ENCODE assay signal across 12 cellular contexts in the genomic region with DNA sequence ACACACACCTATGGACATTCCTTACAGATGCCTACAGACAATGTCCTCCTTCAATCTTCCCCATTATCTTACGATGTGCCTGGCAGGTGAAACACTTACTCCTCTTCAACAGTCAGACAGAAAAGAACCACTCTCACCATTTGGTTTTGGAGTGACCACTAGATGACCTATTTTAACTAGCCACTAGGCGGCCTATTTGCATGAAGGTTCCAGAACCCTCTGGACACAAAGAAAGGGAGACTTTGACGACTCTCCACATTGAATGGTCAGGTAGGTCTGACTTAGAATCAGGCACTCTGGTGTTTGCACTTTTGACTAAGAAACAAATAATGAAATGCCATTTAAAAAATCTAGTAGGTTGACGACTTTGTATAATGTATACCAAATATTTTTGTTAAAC. TPM values are rescaled to one million over a fixed set of nuclear protein-coding genes. Genes with fewer than 3 reads are reported as not detected.
A peak's percentile ranks its signal among the peaks of the same experiment; 100 is the strongest.
DNase-seq lines count a peak whose midpoint lies in the region; ATAC-seq, FAIRE-seq and TF ChIP-seq lines count a peak whose summit lies in the region.
"Had no signal": no experiment of that assay in that cellular context is flagged by ENCODE, and none has a peak within 500 bp of the region (broad histone marks: within the 10 kb centered on the region; RNA-seq: fewer than 3 reads in every experiment).

No MANE protein-coding gene starts in this region.

- no peaks in the 10 kb centered on the region for H3K79me2 ChIP-seq in astrocyte (ENCODE audit: insufficient read depth, low read length)

- in situ Hi-C loops in gastrocnemius medialis (cut with MboI; ENCODE audit: low sequenced_read_pairs in 4 of 4), result no loop called here

- ATAC-seq in gastrocnemius medialis, result no peak

- no peaks in the 10 kb centered on the region for H3K9me3 Mint-ChIP-seq in astrocyte (ENCODE audit: unreplicated experiment)
- H3K9me3 Mint-ChIP-seq: activated CD4-positive, alpha-beta T cell treated with anti-CD3 and anti-CD28 coated beads, Interleukin-2, amount 10 ng/mL, durations not matched to agents 24 days and 14 days; activated naive CD8-positive, alpha-beta T cell treated with anti-CD3 and anti-CD28 coated beads for 36 hours had no signal

- H3K36me3 ChIP-seq in astrocyte (ENCODE audit: insufficient read depth, low read length), result no peaks in the 10 kb centered on the region
- no peaks in the 10 kb centered on the region for H3K36me3 ChIP-seq in gastrocnemius medialis
- H3K36me3 ChIP-seq in esophagus muscularis mucosa, result no peaks in the 10 kb centered on the region

- H2AFZ ChIP-seq in astrocyte (ENCODE audit: low read depth, low read length), result no peak overlapping the region

- WGBS in esophagus muscularis mucosa, result 74% methylated on average over 4 of the region's 4 CpGs

- 0 out of 2 replicates have a peak overlapping the region, but pooled peaks have one; percentile 18 for H3K27ac ChIP-seq in HL-60 (replicated peaks)
- no peak overlapping the region for H3K27ac ChIP-seq in astrocyte (ENCODE audit: low read depth, low read length)
- H3K27ac ChIP-seq in gastrocnemius medialis, result no peak overlapping the region
- no peak overlapping the region for H3K27ac ChIP-seq in esophagus muscularis mucosa (replicated peaks in 1 of 4)

- intact Hi-C loops in gastrocnemius medialis (cut with DNase I; ENCODE audit: low total_unique reads) (no loop called here), esophagus muscularis mucosa (cut with DNase I) (no loop called here)

- no peaks in the 10 kb centered on the region for H4K20me1 ChIP-seq in astrocyte (ENCODE audit: insufficient read depth, low read length)

- no peak overlapping the region for H3K9ac ChIP-seq in astrocyte (ENCODE audit: low read length)

- no peaks in the 10 kb centered on the region for H3K36me3 Mint-ChIP-seq in astrocyte (ENCODE audit: low read depth, unreplicated experiment)
- H3K36me3 Mint-ChIP-seq: activated naive CD8-positive, alpha-beta T cell treated with anti-CD3 and anti-CD28 coated beads for 36 hours had no signal

- H3K9me3 ChIP-seq in astrocyte (ENCODE audit: insufficient read depth, low read depth, low read length) (no peaks in the 10 kb centered on the region), gastrocnemius medialis (no peaks in the 10 kb centered on the region), esophagus muscularis mucosa (no peaks in the 10 kb centered on the region)

- DNase-seq in AG09309 (ENCODE audit: low read depth), result no peak
- no peak for DNase-seq in HL-60 (ENCODE audit: low read depth in 1 of 2, low spot score in 1 of 2)
- no peak for DNase-seq in astrocyte (ENCODE audit: low read depth)
- DNase-seq in kidney tubule cell (ENCODE audit: low spot score), result peak; percentile 20
- DNase-seq in gastrocnemius medialis, result no peak
- no peak for DNase-seq in NCI-H1105 treated with DMSO at 0.1 percent for 48 hours (lab: John Stamatoyannopoulos, UW)
- DNase-seq in esophagus muscularis mucosa (ENCODE audit: extremely low spot score), result no peak
- no peak for DNase-seq in stimulated activated naive CD4-positive, alpha-beta T cell (lab: John Stamatoyannopoulos, UW)
- DNase-seq: activated CD4-positive, alpha-beta T cell treated with anti-CD3 and anti-CD28 coated beads, Interleukin-2, amount 10 ng/mL, durations not matched to agents 24 days and 14 days; activated naive CD8-positive, alpha-beta T cell treated with anti-CD3 and anti-CD28 coated beads for 36 hours; foreskin melanocyte; NCI-H1092 had no signal

- H3K4me3 Mint-ChIP-seq in astrocyte (ENCODE audit: unreplicated experiment), result no peak overlapping the region
- H3K4me3 Mint-ChIP-seq: activated CD4-positive, alpha-beta T cell treated with anti-CD3 and anti-CD28 coated beads, Interleukin-2, amount 10 ng/mL, durations not matched to agents 24 days and 14 days; activated naive CD8-positive, alpha-beta T cell treated with anti-CD3 and anti-CD28 coated beads for 36 hours had no signal

- no peaks in the 10 kb centered on the region for H3K4me1 Mint-ChIP-seq in astrocyte (ENCODE audit: low read depth, unreplicated experiment)
- H3K4me1 Mint-ChIP-seq: activated CD4-positive, alpha-beta T cell treated with anti-CD3 and anti-CD28 coated beads, Interleukin-2, amount 10 ng/mL, durations not matched to agents 24 days and 14 days had no signal

- no peak for FAIRE-seq in astrocyte (lab: Jason Lieb, UNC)

- no peak overlapping the region for H3K27ac Mint-ChIP-seq in astrocyte (ENCODE audit: unreplicated experiment)
- H3K27ac Mint-ChIP-seq: activated CD4-positive, alpha-beta T cell treated with anti-CD3 and anti-CD28 coated beads, Interleukin-2, amount 10 ng/mL, durations not matched to agents 24 days and 14 days; activated naive CD8-positive, alpha-beta T cell treated with anti-CD3 and anti-CD28 coated beads for 36 hours had no signal

- no peak for TF ChIP-seq POLR2A in gastrocnemius medialis (IDR thresholded peaks at IDR 0.05)
- TF ChIP-seq POLR2A in esophagus muscularis mucosa (IDR thresholded peaks at IDR 0.05; ENCODE audit: low read depth), result no peak

- H3K27me3 ChIP-seq in HL-60 (ENCODE audit: insufficient read depth, poor library complexity, severe bottlenecking), result no peaks in the 10 kb centered on the region
- H3K27me3 ChIP-seq in astrocyte (ENCODE audit: insufficient read depth, low read length), result no peaks in the 10 kb centered on the region
- no peaks in the 10 kb centered on the region for H3K27me3 ChIP-seq in gastrocnemius medialis
- peaks cover 0 to under 1% (median 0%) of the 10 kb centered on the region in 4 donors for H3K27me3 ChIP-seq in esophagus muscularis mucosa

- no peak overlapping the region for H3K4me3 ChIP-seq in AG09309 (ENCODE audit: control insufficient read depth, low read depth, low read length)
- H3K4me3 ChIP-seq in HL-60 (replicated peaks; ENCODE audit: insufficient read depth, low read length), result no peak overlapping the region
- no peak overlapping the region for H3K4me3 ChIP-seq in astrocyte (ENCODE audit: insufficient read depth, low read depth, low read length)
- H3K4me3 ChIP-seq in gastrocnemius medialis, result no peak overlapping the region
- no peak overlapping the region for H3K4me3 ChIP-seq in esophagus muscularis mucosa

- H3K4me2 ChIP-seq in astrocyte (ENCODE audit: low read length), result no peak overlapping the region

- H3K4me1 ChIP-seq in astrocyte (ENCODE audit: insufficient read depth, low read length) (no peaks in the 10 kb centered on the region), gastrocnemius medialis (peaks cover 0 to 7% of the 10 kb centered on the region in 2 donors), esophagus muscularis mucosa (no peaks in the 10 kb centered on the region)

- TF ChIP-seq EP300 in esophagus muscularis mucosa (IDR thresholded peaks at IDR 0.05), result no peak

- peak; percentile 46 for TF ChIP-seq CTCF in AG09309 (IDR thresholded peaks at IDR 0.05; ENCODE audit: control insufficient read depth, insufficient read depth, low read depth, low read length, missing control alignments)
- no peak for TF ChIP-seq CTCF in HL-60 (IDR thresholded peaks at IDR 0.05; ENCODE audit: insufficient read depth, low read length)
- peak; percentile 21 for TF ChIP-seq CTCF in astrocyte (IDR thresholded peaks at IDR 0.05; ENCODE audit: insufficient read depth, low read depth, low read length)
- TF ChIP-seq CTCF in gastrocnemius medialis (IDR thresholded peaks at IDR 0.05 in 4 of 5, conservative IDR thresholded peaks at IDR 0.05 in 1 of 5), result no peak
- peak in 1 of 3 experiments; percentile 14 for TF ChIP-seq CTCF in esophagus muscularis mucosa (IDR thresholded peaks at IDR 0.05)

- H3K27me3 Mint-ChIP-seq in astrocyte (ENCODE audit: low read depth, unreplicated experiment), result peaks cover 2% of the 10 kb centered on the region
- H3K27me3 Mint-ChIP-seq: activated naive CD8-positive, alpha-beta T cell treated with anti-CD3 and anti-CD28 coated beads for 36 hours had no signal

RNA-seq across cellular contexts. Expression of gene PNLDC1, which starts 42.0 kb away (rescaled TPM):
- total RNA-seq in astrocyte (0.11 TPM in 1 of 2 replicates, not detected in the other), gastrocnemius medialis (not detected), esophagus muscularis mucosa (under 1 TPM in 1 of 4 donors, not detected in 3; 0.23 TPM)

RNA-seq across cellular contexts. Expression of gene MAS1, which starts 48.8 kb away (rescaled TPM):
- total RNA-seq in astrocyte, result not detected in 2 replicates
- total RNA-seq in gastrocnemius medialis, result not detected
- not detected for total RNA-seq in esophagus muscularis mucosa
- total RNA-seq: activated CD4-positive, alpha-beta T cell treated with anti-CD3 and anti-CD28 coated beads, Interleukin-2, amount 10 ng/mL, durations not matched to agents 24 days and 14 days; activated naive CD8-positive, alpha-beta T cell treated with anti-CD3 and anti-CD28 coated beads for 36 hours had no signal

RNA-seq across cellular contexts. Expression of gene MRPL18, which starts 51.8 kb away (rescaled TPM):
- 64.6 and 69.3 TPM in 2 replicates for total RNA-seq in astrocyte
- 100 to 1,000 TPM in 1 of 4 donors, 10 to 100 TPM in 3; 54.0 to 122 (median 69.0) TPM for total RNA-seq in gastrocnemius medialis
- 10 to 100 TPM; 63.3 to 92.9 (median 69.2) TPM for total RNA-seq in esophagus muscularis mucosa

RNA-seq across cellular contexts. Expression of gene TCP1, which starts 52.6 kb away (rescaled TPM):
- total RNA-seq in astrocyte, result 238 and 256 TPM in 2 replicates
- total RNA-seq in gastrocnemius medialis, result 100 to 1,000 TPM; 135 to 256 (median 166) TPM
- total RNA-seq in esophagus muscularis mucosa, result 100 to 1,000 TPM; 103 to 140 (median 121) TPM

Comparison
In these comparisons a context has a peak if more than half of its experiments do, and no peak if none do; other contexts are left out.
1. CTCF ChIP-seq: peak in AG09309 (single experiment) and astrocyte (single experiment); none in HL-60 (single experiment) and gastrocnemius medialis (0 of 5).